Comparison of ENCODE assay signal across 21 cellular contexts in genomic region chr7:69631131-69631530, GRCh38.
"Had no signal": no experiment of that assay in that cellular context is flagged by ENCODE, and none has a peak within 500 bp of the region (broad histone marks: within the 10 kb centered on the region; RNA-seq: fewer than 3 reads in every experiment).

No MANE protein-coding gene starts in this region.

- H3K9me3 ChIP-seq: ascending aorta, esophagus muscularis mucosa, gastrocnemius medialis, left ventricle myocardium inferior, pancreas, psoas muscle, right atrium auricular region, transverse colon had no signal

- H3K27ac ChIP-seq: ascending aorta, dorsolateral prefrontal cortex, esophagus muscularis mucosa, gastrocnemius medialis, pancreas, psoas muscle, transverse colon had no signal

- H3K27me3 Mint-ChIP-seq: activated CD4-positive, alpha-beta T cell treated with anti-CD3 and anti-CD28 coated beads, Interleukin-2, amount 10 ng/mL, durations not matched to agents 24 days and 14 days; activated naive CD4-positive, alpha-beta T cell treated with anti-CD3 and anti-CD28 coated beads, Interleukin-2, amount 50 U/mL, for 24 hours had no signal

- H3K27me3 ChIP-seq: ascending aorta, dorsolateral prefrontal cortex, esophagus muscularis mucosa, gastrocnemius medialis, pancreas, right atrium auricular region, transverse colon had no signal

- H3K4me1 ChIP-seq: ascending aorta, gastrocnemius medialis, pancreas, psoas muscle had no signal

- H3K36me3 ChIP-seq: ascending aorta, esophagus muscularis mucosa, gastrocnemius medialis, left ventricle myocardium inferior, pancreas, right atrium auricular region, transverse colon had no signal

- H3K27ac Mint-ChIP-seq: activated CD4-positive, alpha-beta T cell treated with anti-CD3 and anti-CD28 coated beads, Interleukin-2, amount 10 ng/mL, durations not matched to agents 24 days and 14 days; activated CD8-positive, alpha-beta T cell treated with anti-CD3 and anti-CD28 coated beads for 36 hours; activated naive CD4-positive, alpha-beta T cell treated with anti-CD3 and anti-CD28 coated beads, Interleukin-2, amount 50 U/mL, for 24 hours; activated T-helper 1 cell treated with anti-CD3 and anti-CD28 coated beads, Interleukin-12 subunit alpha, Interleukin-12 subunit beta, Interleukin-2, Interleukin-4 antibody, amounts not matched to agents 30 ng/mL and 10 ng/mL and 1 ng/mL, durations not matched to agents 14 hours and 24 hours and 36 hours; effector memory CD8-positive, alpha-beta T cell; naive thymus-derived CD4-positive, alpha-beta T cell had no signal

- H3K9me3 Mint-ChIP-seq: activated CD4-positive, alpha-beta T cell treated with anti-CD3 and anti-CD28 coated beads, Interleukin-2, amount 10 ng/mL, durations not matched to agents 24 days and 14 days; activated CD8-positive, alpha-beta T cell treated with anti-CD3 and anti-CD28 coated beads for 36 hours; activated naive CD4-positive, alpha-beta T cell treated with anti-CD3 and anti-CD28 coated beads, Interleukin-2, amount 50 U/mL, for 24 hours; activated T-helper 1 cell treated with anti-CD3 and anti-CD28 coated beads, Interleukin-12 subunit alpha, Interleukin-12 subunit beta, Interleukin-2, Interleukin-4 antibody, amounts not matched to agents 30 ng/mL and 10 ng/mL and 1 ng/mL, durations not matched to agents 14 hours and 24 hours and 36 hours; effector memory CD8-positive, alpha-beta T cell had no signal

- H3K4me3 ChIP-seq: ascending aorta, dorsolateral prefrontal cortex, esophagus muscularis mucosa, gastrocnemius medialis, left ventricle myocardium inferior, pancreas, psoas muscle, right atrium auricular region, transverse colon had no signal

- H3K36me3 Mint-ChIP-seq: activated naive CD4-positive, alpha-beta T cell treated with anti-CD3 and anti-CD28 coated beads, Interleukin-2, amount 50 U/mL, for 24 hours; naive thymus-derived CD4-positive, alpha-beta T cell had no signal

- ATAC-seq: activated CD4-positive, CD25-positive, alpha-beta regulatory T cell treated with anti-CD3 and anti-CD28 coated beads, Interleukin-2, amount 50 U/mL, for 24 hours; effector memory CD8-positive, alpha-beta T cell; gastrocnemius medialis; naive thymus-derived CD4-positive, alpha-beta T cell; pancreas; psoas muscle had no signal

- H3K4me1 Mint-ChIP-seq: activated CD4-positive, alpha-beta T cell treated with anti-CD3 and anti-CD28 coated beads, Interleukin-2, amount 10 ng/mL, durations not matched to agents 24 days and 14 days; activated naive CD4-positive, alpha-beta T cell treated with anti-CD3 and anti-CD28 coated beads, Interleukin-2, amount 50 U/mL, for 24 hours had no signal

- H3K4me3 Mint-ChIP-seq: activated CD4-positive, alpha-beta T cell treated with anti-CD3 and anti-CD28 coated beads, Interleukin-2, amount 10 ng/mL, durations not matched to agents 24 days and 14 days; activated CD8-positive, alpha-beta T cell treated with anti-CD3 and anti-CD28 coated beads for 36 hours; activated naive CD4-positive, alpha-beta T cell treated with anti-CD3 and anti-CD28 coated beads, Interleukin-2, amount 50 U/mL, for 24 hours; activated T-helper 1 cell treated with anti-CD3 and anti-CD28 coated beads, Interleukin-12 subunit alpha, Interleukin-12 subunit beta, Interleukin-2, Interleukin-4 antibody, amounts not matched to agents 30 ng/mL and 10 ng/mL and 1 ng/mL, durations not matched to agents 14 hours and 24 hours and 36 hours; effector memory CD8-positive, alpha-beta T cell; naive thymus-derived CD4-positive, alpha-beta T cell had no signal

- DNase-seq: activated CD4-positive, alpha-beta T cell treated with anti-CD3 and anti-CD28 coated beads, Interleukin-2, amount 10 ng/mL, durations not matched to agents 24 days and 14 days; activated CD8-positive, alpha-beta T cell treated with anti-CD3 and anti-CD28 coated beads for 36 hours; activated gamma-delta T cell; central memory CD4-positive, alpha-beta T cell; dorsolateral prefrontal cortex; effector memory CD8-positive, alpha-beta T cell; gastrocnemius medialis; hippocampal formation; left ventricle myocardium inferior; naive thymus-derived CD4-positive, alpha-beta T cell; pancreas; psoas muscle; stimulated activated CD4-positive, alpha-beta T cell treated with anti-CD3 and anti-CD28 coated beads, Interleukin-1b, Interleukin-23, amount 100 ng/mL, for 48 hours; T-helper 2 cell; transverse colon had no signal
